20 cellular contexts compared by ENCODE assay signal in genomic region chr5:79475174-79475466, GRCh38. TPM values are rescaled to one million over a fixed set of nuclear protein-coding genes. Genes with fewer than 3 reads are reported as not detected.
A peak's percentile ranks its signal among the peaks of the same experiment; 100 is the strongest.
DNase-seq lines count a peak whose midpoint lies in the region; ATAC-seq, FAIRE-seq and TF ChIP-seq lines count a peak whose summit lies in the region.
"Had no signal": no experiment of that assay in that cellular context is flagged by ENCODE, and none has a peak within 500 bp of the region (broad histone marks: within the 10 kb centered on the region; RNA-seq: fewer than 3 reads in every experiment).

No MANE protein-coding gene starts in this region.

- H3K4me1 Mint-ChIP-seq in GM23338 (peaks cover 72% of the 10 kb centered on the region), CD14-positive monocyte (no peaks in the 10 kb centered on the region)
- no peaks in the 10 kb centered on the region for H3K4me1 Mint-ChIP-seq in stimulated activated effector memory CD8-positive, alpha-beta T cell treated with anti-CD3 and anti-CD28 coated beads, Interleukin-12 subunit alpha, Interleukin-12 subunit beta, amount 100 ng/mL, for 72 hours
- H3K4me1 Mint-ChIP-seq in activated naive CD4-positive, alpha-beta T cell treated with anti-CD3 and anti-CD28 coated beads, Interleukin-2, amount 10 ng/mL, durations not matched to agents 7 days and 5 days = no peaks in the 10 kb centered on the region
- H3K4me1 Mint-ChIP-seq: CD4-positive, CD25-positive, alpha-beta regulatory T cell had no signal

- H3K9me3 ChIP-seq in GM12878 (replicated peaks; ENCODE audit: control insufficient read depth, insufficient read depth, low read length) = no peaks in the 10 kb centered on the region
- H3K9me3 ChIP-seq: Caco-2, HAP-1 had no signal

- no peak for FAIRE-seq in GM12878 (lab: Jason Lieb, UNC)
- FAIRE-seq: G401.6, GM12891, GM18507, H54 had no signal

- H3K27ac Mint-ChIP-seq in GM23338 (no peak overlapping the region; the same call in 1 of the 2 replicates), CD14-positive monocyte (no peak overlapping the region)
- no peak overlapping the region for H3K27ac Mint-ChIP-seq in stimulated activated effector memory CD8-positive, alpha-beta T cell treated with anti-CD3 and anti-CD28 coated beads, Interleukin-12 subunit alpha, Interleukin-12 subunit beta, amount 100 ng/mL, for 72 hours
- no peak overlapping the region for H3K27ac Mint-ChIP-seq in activated naive CD4-positive, alpha-beta T cell treated with anti-CD3 and anti-CD28 coated beads, Interleukin-2, amount 10 ng/mL, durations not matched to agents 7 days and 5 days
- H3K27ac Mint-ChIP-seq: CD4-positive, CD25-positive, alpha-beta regulatory T cell; CD8-positive, alpha-beta T cell had no signal

- H3K27ac ChIP-seq in GM23338 (ENCODE audit: low read depth) (no peak overlapping the region), GM12878 (ENCODE audit: control insufficient read depth, insufficient read depth) (no peak overlapping the region)

- SMC1A ChIA-PET in GM12878 (lab: Charles Lee; ENCODE audit: uncharacterized antibody, unreplicated experiment) = no interaction called here

- in situ Hi-C loops in KBM-7 (cut with MboI; ENCODE audit: low pct_unique_long_range_greater_than_20kb, low sequenced_read_pairs) (no loop called here), GM12878 (cut with MboI) (no loop called here)

- H4K20me1 ChIP-seq in GM23338 (replicated peaks; ENCODE audit: insufficient read depth) (no peaks in the 10 kb centered on the region), GM12878 (ENCODE audit: control insufficient read depth, insufficient read depth) (no peaks in the 10 kb centered on the region)

- H3K27me3 ChIP-seq in GM23338 (ENCODE audit: insufficient read depth) (no peaks in the 10 kb centered on the region), GM12878 (replicated peaks in 1 of 2; ENCODE audit: control insufficient read depth in 2 of 2, insufficient read depth in 2 of 2, low read length in 1 of 2) (no peaks in the 10 kb centered on the region)

- POLR2A ChIA-PET in GM12878 (lab: Charles Lee) = no interaction called here

- no peaks in the 10 kb centered on the region for H3K27me3 Mint-ChIP-seq in GM23338 (ENCODE audit: insufficient read depth, low read depth, poor library complexity)
- H3K27me3 Mint-ChIP-seq in CD14-positive monocyte (ENCODE audit: low read depth in 3 of 3) = peaks cover 0 to 2% (median 1%) of the 10 kb centered on the region in 3 donors
- peaks cover 4% of the 10 kb centered on the region for H3K27me3 Mint-ChIP-seq in activated naive CD4-positive, alpha-beta T cell treated with anti-CD3 and anti-CD28 coated beads, Interleukin-2, amount 10 ng/mL, durations not matched to agents 7 days and 5 days

- intact Hi-C loops in GM12878 (cut with micrococcal nuclease; ENCODE audit: unreplicated experiment) = no loop called here
- intact Hi-C loops in CD14-positive monocyte (cut with micrococcal nuclease) = no loop called here

- no peaks in the 10 kb centered on the region for H3K9me3 Mint-ChIP-seq in GM23338
- no peaks in the 10 kb centered on the region for H3K9me3 Mint-ChIP-seq in CD14-positive monocyte
- H3K9me3 Mint-ChIP-seq in stimulated activated effector memory CD8-positive, alpha-beta T cell treated with anti-CD3 and anti-CD28 coated beads, Interleukin-12 subunit alpha, Interleukin-12 subunit beta, amount 100 ng/mL, for 72 hours = no peaks in the 10 kb centered on the region
- H3K9me3 Mint-ChIP-seq in activated naive CD4-positive, alpha-beta T cell treated with anti-CD3 and anti-CD28 coated beads, Interleukin-2, amount 10 ng/mL, durations not matched to agents 7 days and 5 days = no peaks in the 10 kb centered on the region
- H3K9me3 Mint-ChIP-seq: CD4-positive, CD25-positive, alpha-beta regulatory T cell; CD8-positive, alpha-beta T cell had no signal

- H3K4me1 ChIP-seq in GM23338 (ENCODE audit: insufficient read depth) = peaks cover 56% of the 10 kb centered on the region
- H3K4me1 ChIP-seq in GM12878 (ENCODE audit: control insufficient read depth, insufficient read depth, low read length) = no peaks in the 10 kb centered on the region

- no peak overlapping the region for H3K9ac ChIP-seq in GM12878 (ENCODE audit: control insufficient read depth, insufficient read depth, low read length)

- BruUV-seq in GM12878 (replicated peaks; lab: Mats Ljungman, UMichigan) = no TSS peak

- H3K4me3 ChIP-seq in GM23338 (0 out of 2 replicates have a peak overlapping the region, but pooled peaks have one; percentile 6), NB4 (ENCODE audit: low read depth, low read length) (no peak overlapping the region), GM12878 (no peak overlapping the region)
- H3K4me3 ChIP-seq: HAP-1 had no signal

- no peaks in the 10 kb centered on the region for H3K36me3 ChIP-seq in GM23338 (ENCODE audit: insufficient read depth)
- no peaks in the 10 kb centered on the region for H3K36me3 ChIP-seq in GM12878 (ENCODE audit: control insufficient read depth in 2 of 2, insufficient read depth in 2 of 2, low read length in 1 of 2)
- H3K36me3 ChIP-seq: HAP-1 had no signal

- H2AFZ ChIP-seq in GM23338 = no peak overlapping the region
- H2AFZ ChIP-seq in GM12878 (ENCODE audit: control insufficient read depth, low read depth, low read length) = no peak overlapping the region

- TF ChIP-seq CTCF in GM23338 (conservative IDR thresholded peaks at IDR 0.05; ENCODE audit: low read depth in 2 of 2) (no peak), NB4 (IDR thresholded peaks at IDR 0.05; ENCODE audit: low read depth, low read length) (no peak), GM12878 (IDR thresholded peaks at IDR 0.05 in 2 of 3, conservative IDR thresholded peaks at IDR 0.05 in 1 of 3; ENCODE audit: control insufficient read depth in 2 of 3, extremely low read depth in 1 of 3, insufficient read depth in 1 of 3, low read depth in 3 of 3, low read length in 3 of 3) (no peak), CD14-positive monocyte (IDR thresholded peaks at IDR 0.05) (no peak)

- H3K36me3 Mint-ChIP-seq in GM23338 (ENCODE audit: low read depth) (no peaks in the 10 kb centered on the region), CD14-positive monocyte (no peaks in the 10 kb centered on the region)
- H3K36me3 Mint-ChIP-seq in stimulated activated effector memory CD8-positive, alpha-beta T cell treated with anti-CD3 and anti-CD28 coated beads, Interleukin-12 subunit alpha, Interleukin-12 subunit beta, amount 100 ng/mL, for 72 hours = no peaks in the 10 kb centered on the region
- H3K36me3 Mint-ChIP-seq in activated naive CD4-positive, alpha-beta T cell treated with anti-CD3 and anti-CD28 coated beads, Interleukin-2, amount 10 ng/mL, durations not matched to agents 7 days and 5 days = no peaks in the 10 kb centered on the region
- H3K36me3 Mint-ChIP-seq: CD4-positive, CD25-positive, alpha-beta regulatory T cell; CD8-positive, alpha-beta T cell had no signal

- H3K9me2 ChIP-seq in GM23338 (ENCODE audit: insufficient read depth) = no peaks in the 10 kb centered on the region

- TF ChIP-seq EP300 in GM12878 (IDR thresholded peaks at IDR 0.05; ENCODE audit: borderline replicate concordance in 1 of 2, control insufficient read depth in 1 of 2, low read depth in 2 of 2, low read length in 2 of 2) = no peak

- ATAC-seq in GM23338 = no peak
- ATAC-seq in GM12878 = peak; percentile 27; the same call in 1 of the 3 replicates
- no peak for ATAC-seq in stimulated activated effector memory CD8-positive, alpha-beta T cell treated with anti-CD3 and anti-CD28 coated beads, Interleukin-12 subunit alpha, Interleukin-12 subunit beta, amount 100 ng/mL, for 72 hours
- ATAC-seq: CD8-positive, alpha-beta T cell had no signal

- no peak overlapping the region for H3K4me3 Mint-ChIP-seq in GM23338
- H3K4me3 Mint-ChIP-seq in CD14-positive monocyte = no peak overlapping the region
- H3K4me3 Mint-ChIP-seq in stimulated activated effector memory CD8-positive, alpha-beta T cell treated with anti-CD3 and anti-CD28 coated beads, Interleukin-12 subunit alpha, Interleukin-12 subunit beta, amount 100 ng/mL, for 72 hours = no peak overlapping the region
- no peak overlapping the region for H3K4me3 Mint-ChIP-seq in activated naive CD4-positive, alpha-beta T cell treated with anti-CD3 and anti-CD28 coated beads, Interleukin-2, amount 10 ng/mL, durations not matched to agents 7 days and 5 days
- H3K4me3 Mint-ChIP-seq: CD4-positive, CD25-positive, alpha-beta regulatory T cell; CD8-positive, alpha-beta T cell had no signal

- CTCF ChIA-PET in GM12878 (lab: Yijun Ruan, JAX) = interaction anchor here (0.8 to 1.7 kb wide), 2 partner anchors 16 to 342 kb away, joined by 3 to 4 read pairs; no protein-coding TSS in a partner anchor
- CTCF ChIA-PET in activated naive CD4-positive, alpha-beta T cell treated with anti-CD3 and anti-CD28 coated beads, Interleukin-2, amount 10 ng/mL, durations not matched to agents 7 days and 5 days (lab: Charles Lee) = no interaction called here

- no peak for TF ChIP-seq RAD21 in GM12878 (IDR thresholded peaks at IDR 0.05; ENCODE audit: insufficient read depth, low read depth, low read length)

- no peak for DNase-seq in GM23338 (ENCODE audit: low spot score)
- DNase-seq in KBM-7 = peak; percentile 9
- peak; percentile 9 for DNase-seq in NB4 (ENCODE audit: low read depth)
- no peak for DNase-seq in GM12878 (ENCODE audit: low read depth, low spot score)
- no peak for DNase-seq in GF-D8 (lab: John Stamatoyannopoulos, UW)
- no peak for DNase-seq in CD14-positive monocyte (ENCODE audit: low spot score)
- DNase-seq in stimulated activated effector memory CD8-positive, alpha-beta T cell treated with anti-CD3 and anti-CD28 coated beads, Interleukin-12 subunit alpha, Interleukin-12 subunit beta, amount 100 ng/mL, for 72 hours (ENCODE audit: low spot score in 2 of 2) = no peak
- DNase-seq in activated naive CD4-positive, alpha-beta T cell treated with anti-CD3 and anti-CD28 coated beads, Interleukin-2, amount 10 ng/mL, durations not matched to agents 7 days and 5 days = no peak
- DNase-seq: C1 segment of cervical spinal cord; Caco-2; CD4-positive, CD25-positive, alpha-beta regulatory T cell; CD8-positive, alpha-beta T cell; DMS53; DMS79 treated with DMSO at 0.1 percent for 48 hours; GOT3 had no signal

- 81% methylated on average over 4 of the region's 4 CpGs for WGBS in GM12878 (ENCODE audit: insufficient coverage, insufficient replicate concordance, low lambda C conversion rate, missing lambda C conversion rate)

- RAD21 ChIA-PET in GM12878 (lab: Charles Lee; ENCODE audit: unreplicated experiment) = interaction anchor here (0.9 kb wide), 1 partner anchor 40 kb away, joined by 3 read pairs; no protein-coding TSS in a partner anchor

- no peaks in the 10 kb centered on the region for H3F3A ChIP-seq in GM23338 (replicated peaks; ENCODE audit: low read depth)

- H3K4me2 ChIP-seq in GM23338 (peak overlapping the region; percentile 20; the same call in 1 of the 2 replicates), GM12878 (ENCODE audit: control insufficient read depth, insufficient read depth) (no peak overlapping the region)

- TF ChIP-seq POLR2A in NB4 (IDR thresholded peaks at IDR 0.05; ENCODE audit: extremely low read depth, insufficient read length) (no peak), GM12878 (IDR thresholded peaks at IDR 0.05; ENCODE audit: low read depth, low read length) (no peak)

- H3K79me2 ChIP-seq in GM23338 (replicated peaks; ENCODE audit: insufficient read depth) (peaks cover 99% of the 10 kb centered on the region), GM12878 (ENCODE audit: control insufficient read depth, insufficient read depth, low read length) (no peaks in the 10 kb centered on the region)

RNA-seq across cellular contexts. Expression of gene HOMER1, which starts 38.8 kb away (rescaled TPM):
- 45.1 and 46.3 TPM in 2 replicates for total RNA-seq in GM23338 (2014; rRNA removed; shearing (Covaris generic))
- polyA plus RNA-seq in GM23338 (2016; fragmentation: Nextera tagmentation; extraction: Ambion mirVana) (77.9 and 80.3 TPM in 2 replicates), GM12878 (2011; rRNA removed) (0.96 and 1.5 TPM in 2 replicates), GM12878 (2014; fragmentation: Illumina TruSeq; extraction: Trizol) (10.0 and 14.4 TPM in 2 replicates), GM12878 (2014; fragmentation: Nextera tagmentation; extraction: Ambion mirVana) (1 to 10 TPM; 5.6 to 7.6 TPM), GM12878 (2014; rRNA removed) (5.0 and 6.0 TPM in 2 replicates), GM12878 (2016; fragmentation: Nextera tagmentation; extraction: Ambion mirVana) (1 to 10 TPM; 7.2 to 9.1 TPM), CD14-positive monocyte (under 1 TPM; 0.04 to 0.62 TPM)
- 22.6 and 25.0 TPM in 2 replicates for total RNA-seq in GM12878 (2013; cell fraction: nucleolus; rRNA removed)
- total RNA-seq in GM12878 (2014; rRNA removed) (7.1 and 7.4 TPM in 2 replicates), GM12878 (2014; rRNA removed; fragmentation: Illumina TruSeq; extraction: Trizol) (20.4 and 22.0 TPM in 2 replicates), GM12878 (2021) (9.2 and 12.9 TPM in 2 replicates)
- polyA plus RNA-seq in GM12878 (2011; ENCODE audit: low read depth) = 1.5 TPM
- 0.25 and 0.30 TPM in 2 replicates for polyA plus RNA-seq in GM12878 (2011; cell fraction: cytosol; rRNA removed)
- 0.31 and 0.45 TPM in 2 replicates for polyA plus RNA-seq in GM12878 (2011; cell fraction: nucleus; rRNA removed)
- polyA plus RNA-seq in GM12878 (2012) = 2.3 and 3.3 TPM in 2 replicates
- polyA minus RNA-seq in GM12878 (2011; rRNA and poly(A)+ RNA removed) = 0.88 and 3.4 TPM in 2 replicates
- 2.2 TPM in 1 of 2 replicates, not detected in the other for polyA minus RNA-seq in GM12878 (2011; cell fraction: cytosol; rRNA and poly(A)+ RNA removed)
- 1.2 and 1.7 TPM in 2 replicates for polyA minus RNA-seq in GM12878 (2011; cell fraction: nucleus; rRNA and poly(A)+ RNA removed)

Comparison
In these comparisons a context has a peak if more than half of its experiments do, and no peak if none do; other contexts are left out.
1. DNase-seq: peak in KBM-7 (single experiment) and NB4 (single experiment); none in GM23338 (single experiment), GM12878 (single experiment), GF-D8 (single experiment), CD14-positive monocyte (single experiment), stimulated activated effector memory CD8-positive, alpha-beta T cell treated with anti-CD3 and anti-CD28 coated beads, Interleukin-12 subunit alpha, Interleukin-12 subunit beta, amount 100 ng/mL, for 72 hours (0 of 2) and activated naive CD4-positive, alpha-beta T cell treated with anti-CD3 and anti-CD28 coated beads, Interleukin-2, amount 10 ng/mL, durations not matched to agents 7 days and 5 days (single experiment).